25 cellular contexts compared by ENCODE assay signal in genomic region chr5:59464969-59465368, GRCh38.
DNase-seq lines count a peak whose midpoint lies in the region; ATAC-seq, FAIRE-seq and TF ChIP-seq lines count a peak whose summit lies in the region.
"Had no signal": no experiment of that assay in that cellular context is flagged by ENCODE, and none has a peak within 500 bp of the region (broad histone marks: within the 10 kb centered on the region; RNA-seq: fewer than 3 reads in every experiment).

No MANE protein-coding gene starts in this region.

- H3K4me3 ChIP-seq in H1 (ENCODE audit: extremely low read depth in 1 of 4, insufficient read depth in 2 of 4, low read depth in 3 of 4, low read length in 4 of 4) = no peak overlapping the region
- H3K4me3 ChIP-seq: BLaER1, GM12878, GM23248 had no signal

- H3K4me1 ChIP-seq in H1 (replicated peaks in 1 of 4; ENCODE audit: control insufficient read depth in 3 of 4, insufficient read depth in 4 of 4, low read length in 3 of 4) = no peaks in the 10 kb centered on the region; a peak in 1 of 7 replicates
- H3K4me1 ChIP-seq: BLaER1 had no signal

- no peak overlapping the region for H3K23ac ChIP-seq in H1 (ENCODE audit: insufficient read length)

- no peak overlapping the region for H2BK5ac ChIP-seq in H1 (ENCODE audit: low read depth, low read length)

- no peaks in the 10 kb centered on the region for H3K27me3 ChIP-seq in H1 (replicated peaks in 1 of 4; ENCODE audit: control insufficient read depth in 3 of 4, extremely low read depth in 1 of 4, insufficient read depth in 3 of 4, low read length in 3 of 4)
- H3K27me3 ChIP-seq: BLaER1 had no signal

- H2BK15ac ChIP-seq in H1 (ENCODE audit: low read length) = no peak overlapping the region

- peak overlapping the region; percentile 7 for H3K27ac Mint-ChIP-seq in mesothelial cell of epicardium
- H3K27ac Mint-ChIP-seq: B cell; CD4-positive, CD25-positive, alpha-beta regulatory T cell; CD8-positive, alpha-beta T cell; HFFc6 had no signal

- H3K4ac ChIP-seq in H1 (replicated peaks; ENCODE audit: insufficient read length, low read depth, low read length) = peak overlapping the region; percentile 50

- TF ChIP-seq POLR2A in H1 (IDR thresholded peaks at IDR 0.05; ENCODE audit: control extremely low read depth in 1 of 2, low read depth in 2 of 2, low read length in 2 of 2) = no peak

- no peak overlapping the region for H3K9ac ChIP-seq in H1 (replicated peaks in 1 of 4; ENCODE audit: extremely low read depth in 1 of 4, low read depth in 3 of 4, low read length in 3 of 4)
- H3K9ac ChIP-seq: BLaER1, GM23248 had no signal

- 98% methylated on average over 3 of the region's 3 CpGs; no CpG with 5 or more reads in 1 of the 2 experiments for WGBS in H1 (ENCODE audit: extremely low coverage in 1 of 2, insufficient coverage in 1 of 2, insufficient read length in 1 of 2, insufficient replicate concordance in 2 of 2, low coverage in 1 of 2, low lambda C conversion rate in 2 of 2, missing lambda C conversion rate in 1 of 2), 2 experiments

- peak overlapping the region; percentile 40 for H3K56ac ChIP-seq in H1 (replicated peaks; ENCODE audit: insufficient read length, low read depth, low read length)

- no peaks in the 10 kb centered on the region for H3K9me3 Mint-ChIP-seq in mesothelial cell of epicardium
- H3K9me3 Mint-ChIP-seq: CD8-positive, alpha-beta T cell; H9; HFFc6 had no signal

- H2BK20ac ChIP-seq in H1 (ENCODE audit: low read length) = no peak overlapping the region

- peaks cover 5% of the 10 kb centered on the region for H3K36me3 Mint-ChIP-seq in mesothelial cell of epicardium
- H3K36me3 Mint-ChIP-seq: CD4-positive, CD25-positive, alpha-beta regulatory T cell; CD8-positive, alpha-beta T cell had no signal

- H4K8ac ChIP-seq in H1 (ENCODE audit: extremely low read depth, insufficient read depth, low read length) = no peak overlapping the region

- H3K4me1 Mint-ChIP-seq in mesothelial cell of epicardium = peaks cover 40% of the 10 kb centered on the region
- H3K4me1 Mint-ChIP-seq: B cell; CD4-positive, CD25-positive, alpha-beta regulatory T cell had no signal

- H3K79me2 ChIP-seq in H1 (ENCODE audit: control insufficient read depth in 1 of 2, insufficient read depth in 2 of 2, low read length in 2 of 2) = no peaks in the 10 kb centered on the region

- peak; percentile 8 for DNase-seq in NCI-H510A treated with DMSO at 0.1 percent for 48 hours (lab: John Stamatoyannopoulos, UW)
- no peak for DNase-seq in NCI-H510A (lab: John Stamatoyannopoulos, UW)
- DNase-seq in D721Med (ENCODE audit: insufficient read length, low spot score) = no peak
- DNase-seq in H1 (ENCODE audit: low read depth in 1 of 2, low spot score in 2 of 2) = no peak
- no peak for DNase-seq in mesothelial cell of epicardium (ENCODE audit: low spot score in 2 of 2, unreplicated experiment in 2 of 2)
- DNase-seq in stimulated activated CD4-positive, alpha-beta T cell treated with anti-CD3 and anti-CD28 coated beads, Interleukin-4, amount 100 ng/mL, for 1 hour = no peak
- no peak for DNase-seq in HEK293T (ENCODE audit: extremely low spot score)
- DNase-seq: 8988T; Caco-2; CD4-positive, CD25-positive, alpha-beta regulatory T cell; CD8-positive, alpha-beta T cell; DMS 273 treated with DMSO at 0.1 percent for 48 hours; DMS79; EL; GDM1; GM23248; H9; HFFc6 had no signal

- H2AK5ac ChIP-seq in H1 (ENCODE audit: low read depth, low read length) = no peak overlapping the region

- H4K20me1 ChIP-seq in H1 (replicated peaks in 1 of 2; ENCODE audit: control insufficient read depth in 1 of 2, insufficient read depth in 2 of 2, low read length in 2 of 2) = no peaks in the 10 kb centered on the region
- H4K20me1 ChIP-seq: BLaER1 had no signal

- no peak for TF ChIP-seq EP300 in H1 (IDR thresholded peaks at IDR 0.05; ENCODE audit: borderline replicate concordance in 1 of 2, low read depth in 2 of 2, low read length in 2 of 2)

- no peak overlapping the region for H2AFZ ChIP-seq in H1 (ENCODE audit: low read length)
- H2AFZ ChIP-seq: GM23248 had no signal

- no peaks in the 10 kb centered on the region for H3K36me3 ChIP-seq in H1 (ENCODE audit: control insufficient read depth in 2 of 4, insufficient read depth in 4 of 4, low read length in 3 of 4)
- H3K36me3 ChIP-seq: BLaER1 had no signal

- POLR2A ChIA-PET in H1 (lab: Charles Lee; ENCODE audit: partially characterized antibody) (no interaction called here), HEK293T (lab: Yijun Ruan, JAX) (no interaction called here)

- peak; percentile 11 for FAIRE-seq in D721Med (lab: Jason Lieb, UNC)
- FAIRE-seq in H1 (lab: Jason Lieb, UNC) = no peak
- FAIRE-seq: GM12878, GM19239 had no signal

- H3K18ac ChIP-seq in H1 (ENCODE audit: extremely low read depth, low read length) = no peak overlapping the region

- no peak overlapping the region for H3K4me3 Mint-ChIP-seq in mesothelial cell of epicardium
- H3K4me3 Mint-ChIP-seq: B cell; CD4-positive, CD25-positive, alpha-beta regulatory T cell; CD8-positive, alpha-beta T cell; H9; HFFc6 had no signal

- no peaks in the 10 kb centered on the region for H3K79me1 ChIP-seq in H1 (ENCODE audit: low read depth, low read length)

- no peaks in the 10 kb centered on the region for H3K9me3 ChIP-seq in H1 (ENCODE audit: insufficient read depth in 2 of 2, low read depth in 1 of 2, low read length in 1 of 2)
- H3K9me3 ChIP-seq: BLaER1, Caco-2 had no signal

- H3K23me2 ChIP-seq in H1 (ENCODE audit: low read depth, low read length) = no peaks in the 10 kb centered on the region

- H3K27ac ChIP-seq in H1 (ENCODE audit: low read depth, low read length) = no peak overlapping the region
- H3K27ac ChIP-seq: BLaER1, C4-2B, GM23248 had no signal

- no peaks in the 10 kb centered on the region for H3K27me3 Mint-ChIP-seq in mesothelial cell of epicardium (ENCODE audit: low read depth)
- H3K27me3 Mint-ChIP-seq: B cell; CD4-positive, CD25-positive, alpha-beta regulatory T cell had no signal

- H4K91ac ChIP-seq in H1 (replicated peaks; ENCODE audit: insufficient read length, low read length) = no peak overlapping the region

- H3K4me2 ChIP-seq in H1 (ENCODE audit: insufficient read depth in 1 of 2, low read depth in 2 of 2, low read length in 2 of 2) = no peak overlapping the region
- H3K4me2 ChIP-seq: BLaER1 had no signal

- ATAC-seq in HG03039 (IDR thresholded peaks at IDR 0.05; ENCODE audit: unreplicated experiment) = no peak
- ATAC-seq: CD8-positive, alpha-beta T cell; GM12878; HCT116 had no signal

- no peak overlapping the region for H4K5ac ChIP-seq in H1 (ENCODE audit: insufficient read length, low read depth, low read length)

- H3K14ac ChIP-seq in H1 (ENCODE audit: insufficient read length) = no peak overlapping the region

- CTCF ChIA-PET in H1 (lab: Charles Lee; ENCODE audit: partially characterized antibody) (interaction anchor here (0.7 kb wide), 1 partner anchor 175 kb away, joined by 3 read pairs; no protein-coding TSS in a partner anchor), HEK293T (lab: Yijun Ruan, JAX) (interaction anchor here (0.7 kb wide), 1 partner anchor 79 kb away, joined by 3 read pairs; no protein-coding TSS in a partner anchor)

- H2BK12ac ChIP-seq in H1 (ENCODE audit: low read depth, low read length) = peak overlapping the region; percentile 50; the same call in 1 of the 2 replicates

- TF ChIP-seq CTCF in D721Med (IDR thresholded peaks at IDR 0.05; ENCODE audit: insufficient read depth, missing control alignments) = no peak
- TF ChIP-seq CTCF in H1 (IDR thresholded peaks at IDR 0.05; ENCODE audit: control extremely low read depth in 1 of 3, insufficient read depth in 1 of 3, low read depth in 1 of 3, low read length in 3 of 3) = no peak
- TF ChIP-seq CTCF in mesothelial cell of epicardium (IDR thresholded peaks at IDR 0.05; ENCODE audit: unreplicated experiment) = no peak

- no peak overlapping the region for H2BK120ac ChIP-seq in H1 (replicated peaks; ENCODE audit: low read depth, low read length)

- no peak for TF ChIP-seq RAD21 in H1 (IDR thresholded peaks at IDR 0.05 in 1 of 2, conservative IDR thresholded peaks at IDR 0.05 in 1 of 2; ENCODE audit: low read depth in 2 of 2, low read length in 2 of 2)

TF ChIP-seq in H1, 55 proteins besides CTCF, POLR2A, EP300 and RAD21 (continues in another document):
- TF ChIP-seq MAFK (IDR thresholded peaks at IDR 0.05; ENCODE audit: low read depth, low read length) (no peak), TEAD4 (IDR thresholded peaks at IDR 0.05; ENCODE audit: low read depth, low read length) (no peak), GTF2F1 (IDR thresholded peaks at IDR 0.05; ENCODE audit: borderline replicate concordance, low read depth, low read length) (no peak), ATF3 (IDR thresholded peaks at IDR 0.05; ENCODE audit: insufficient read depth, low read depth, low read length) (no peak), ZNF274 (IDR thresholded peaks at IDR 0.05; ENCODE audit: borderline replicate concordance, extremely low read depth, low read length) (no peak), CBX5 (IDR thresholded peaks at IDR 0.05; ENCODE audit: low read depth, low read length) (no peak), CTBP2 (IDR thresholded peaks at IDR 0.05; ENCODE audit: borderline replicate concordance, insufficient read depth, insufficient read length, low read length) (no peak), TAF7 (optimal IDR thresholded peaks at IDR 0.05; ENCODE audit: borderline replicate concordance, low read depth, low read length) (no peak), KDM5A (IDR thresholded peaks at IDR 0.05; ENCODE audit: low read length) (no peak)

TF ChIP-seq in HEK293T, 16 proteins besides CTCF, POLR2A, EP300 and RAD21:
- no peak for TF ChIP-seq FOXK2 (IDR thresholded peaks at IDR 0.05)
- TF ChIP-seq TARDBP (IDR thresholded peaks at IDR 0.05) = no peak
- no peak for TF ChIP-seq HDGF (IDR thresholded peaks at IDR 0.05; ENCODE audit: borderline replicate concordance)
- no peak for TF ChIP-seq LEF1 (IDR thresholded peaks at IDR 0.05; ENCODE audit: borderline replicate concordance)
- TF ChIP-seq ARNT (IDR thresholded peaks at IDR 0.05) = no peak
TF ChIP-seq in HEK293T: peak in this region for 0.
